Comparison of ENCODE assay signal across 17 cellular contexts in genomic region chr1:248792342-248792741, GRCh38. TPM values are rescaled to one million over a fixed set of nuclear protein-coding genes. Genes with fewer than 3 reads are reported as not detected.
A peak's percentile ranks its signal among the peaks of the same experiment; 100 is the strongest.
DNase-seq lines count a peak whose midpoint lies in the region; ATAC-seq lines count a peak whose summit lies in the region.
"Had no signal": no experiment of that assay in that cellular context is flagged by ENCODE, and none has a peak within 500 bp of the region (broad histone marks: within the 10 kb centered on the region; RNA-seq: fewer than 3 reads in every experiment).

No MANE protein-coding gene starts in this region.

- no peak overlapping the region for H3K4me3 Mint-ChIP-seq in stimulated activated naive B cell treated with anti-CD40 and anti-IgM and Interleukin-4, amounts not matched to agents 10 μg/mL and 1 μg/mL and 100 μg/mL, for 72 hours
- H3K4me3 Mint-ChIP-seq: activated naive CD8-positive, alpha-beta T cell; immature natural killer cell had no signal

- H3K27ac ChIP-seq in Karpas-422 (ENCODE audit: low read length), result peak overlapping the region; percentile 40; the same call in 1 of the 2 replicates

- H3K36me3 ChIP-seq in Karpas-422 (ENCODE audit: insufficient read depth, low read length), result no peaks in the 10 kb centered on the region

- no peak overlapping the region for H3K4me2 ChIP-seq in Karpas-422 (ENCODE audit: low read depth, low read length, poor library complexity, severe bottlenecking)

- H2AFZ ChIP-seq in Karpas-422 (ENCODE audit: low read length), result peak overlapping the region; percentile 73; the same call in 1 of the 2 replicates

- H3K9me3 ChIP-seq in Karpas-422 (ENCODE audit: low read length), result peaks cover 4% of the 10 kb centered on the region

- H3K27me3 ChIP-seq in Karpas-422 (ENCODE audit: low read length), result no peaks in the 10 kb centered on the region

- H3K4me3 ChIP-seq in Karpas-422 (ENCODE audit: low read length), result no peak overlapping the region
- H3K4me3 ChIP-seq: skin epidermis had no signal

- no peaks in the 10 kb centered on the region for H3K9me2 ChIP-seq in Karpas-422 (replicated peaks; ENCODE audit: insufficient read depth, low read length)

- ATAC-seq in GM18907 (IDR thresholded peaks at IDR 0.05; ENCODE audit: unreplicated experiment) (peak; percentile 32), HG02759 (IDR thresholded peaks at IDR 0.05; ENCODE audit: unreplicated experiment) (peak; percentile 39)
- peak; percentile 69 to 86 for ATAC-seq in stimulated activated naive B cell treated with anti-CD40 and anti-IgM and Interleukin-4, amounts not matched to agents 10 μg/mL and 1 μg/mL and 100 μg/mL, for 72 hours (replicated peaks)
- ATAC-seq: activated CD4-positive, CD25-positive, alpha-beta regulatory T cell treated with anti-CD3 and anti-CD28 coated beads, Interleukin-2, amount 50 U/mL, for 24 hours; SK-N-SH treated with all-trans-retinoic acid at 6 μM for 48 hours had no signal

- H3K9ac ChIP-seq in Karpas-422 (ENCODE audit: low read length), result no peak overlapping the region

- no peaks in the 10 kb centered on the region for H3K27me3 Mint-ChIP-seq in stimulated activated naive B cell treated with anti-CD40 and anti-IgM and Interleukin-4, amounts not matched to agents 10 μg/mL and 1 μg/mL and 100 μg/mL, for 72 hours

- peaks cover 21 to 49% of the 10 kb centered on the region in 2 donors for H3K4me1 Mint-ChIP-seq in stimulated activated naive B cell treated with anti-CD40 and anti-IgM and Interleukin-4, amounts not matched to agents 10 μg/mL and 1 μg/mL and 100 μg/mL, for 72 hours
- H3K4me1 Mint-ChIP-seq: immature natural killer cell had no signal

- H3K9me3 Mint-ChIP-seq in stimulated activated naive B cell treated with anti-CD40 and anti-IgM and Interleukin-4, amounts not matched to agents 10 μg/mL and 1 μg/mL and 100 μg/mL, for 72 hours, result peaks cover 11 to 16% of the 10 kb centered on the region in 2 donors

- H3K4me1 ChIP-seq in Karpas-422 (ENCODE audit: low read length), result peaks cover 9% of the 10 kb centered on the region

- peaks cover 9 to 10% of the 10 kb centered on the region in 2 donors for H3K36me3 Mint-ChIP-seq in stimulated activated naive B cell treated with anti-CD40 and anti-IgM and Interleukin-4, amounts not matched to agents 10 μg/mL and 1 μg/mL and 100 μg/mL, for 72 hours

- H3K27ac Mint-ChIP-seq in stimulated activated naive B cell treated with anti-CD40 and anti-IgM and Interleukin-4, amounts not matched to agents 10 μg/mL and 1 μg/mL and 100 μg/mL, for 72 hours, result peak overlapping the region; percentile 80
- H3K27ac Mint-ChIP-seq: activated naive CD8-positive, alpha-beta T cell; immature natural killer cell had no signal

- no peaks in the 10 kb centered on the region for H3K79me2 ChIP-seq in Karpas-422 (ENCODE audit: low read length)

- DNase-seq in Karpas-422 (peak; percentile 55), NCI-H2107 (lab: John Stamatoyannopoulos, UW) (no peak), T1000 (lab: John Stamatoyannopoulos, UW) (no peak)
- peak; percentile 28 for DNase-seq in stimulated activated naive B cell treated with anti-CD40 and anti-IgM and Interleukin-4, amounts not matched to agents 10 μg/mL and 1 μg/mL and 100 μg/mL, for 72 hours
- DNase-seq in stimulated activated CD8-positive, alpha-beta memory T cell treated with anti-CD3 and anti-CD28 coated beads, Interleukin-4, amount 100 ng/mL, for 48 hours, result no peak
- DNase-seq: activated CD8-positive, alpha-beta memory T cell treated with anti-CD3 and anti-CD28 coated beads, Interleukin-2, amount 50 U/mL, for 48 hours; cerebellar nuclear complex; immature natural killer cell; Kasumi-1 had no signal

- H4K20me1 ChIP-seq in Karpas-422 (ENCODE audit: insufficient read depth, low read depth, low read length), result no peaks in the 10 kb centered on the region

RNA-seq across cellular contexts. Expression of gene SH3BP5L, which starts 33.4 kb away (rescaled TPM):
- total RNA-seq in Karpas-422 (2014; rRNA removed; shearing (Covaris generic); ENCODE audit: low replicate concordance), result 14.6 and 24.1 TPM in 2 replicates

RNA-seq across cellular contexts. Expression of gene LYPD8, which starts 36.8 kb away (rescaled TPM):
- not detected in 2 replicates for total RNA-seq in Karpas-422 (2014; rRNA removed; shearing (Covaris generic); ENCODE audit: low replicate concordance)
- total RNA-seq: endothelial cell of umbilical vein, osteoblast had no signal

RNA-seq across cellular contexts. Expression of gene ZNF672, which starts 45.7 kb away (rescaled TPM):
- total RNA-seq in Karpas-422 (2014; rRNA removed; shearing (Covaris generic); ENCODE audit: low replicate concordance), result 16.7 and 38.3 TPM in 2 replicates

Comparison
In these comparisons a context has a peak if more than half of its experiments do, and no peak if none do; other contexts are left out.
1. DNase-seq: peak in Karpas-422 (single experiment) and stimulated activated naive B cell treated with anti-CD40 and anti-IgM and Interleukin-4, amounts not matched to agents 10 μg/mL and 1 μg/mL and 100 μg/mL, for 72 hours (single experiment); none in NCI-H2107 (single experiment), stimulated activated CD8-positive, alpha-beta memory T cell treated with anti-CD3 and anti-CD28 coated beads, Interleukin-4, amount 100 ng/mL, for 48 hours (single experiment) and T1000 (single experiment).
2. Peak in every context shown above with its lines, with median percentiles within 50 percentile points of each other: ATAC-seq.